Comparison of ENCODE assay signal across 21 cellular contexts in the genomic region with DNA sequence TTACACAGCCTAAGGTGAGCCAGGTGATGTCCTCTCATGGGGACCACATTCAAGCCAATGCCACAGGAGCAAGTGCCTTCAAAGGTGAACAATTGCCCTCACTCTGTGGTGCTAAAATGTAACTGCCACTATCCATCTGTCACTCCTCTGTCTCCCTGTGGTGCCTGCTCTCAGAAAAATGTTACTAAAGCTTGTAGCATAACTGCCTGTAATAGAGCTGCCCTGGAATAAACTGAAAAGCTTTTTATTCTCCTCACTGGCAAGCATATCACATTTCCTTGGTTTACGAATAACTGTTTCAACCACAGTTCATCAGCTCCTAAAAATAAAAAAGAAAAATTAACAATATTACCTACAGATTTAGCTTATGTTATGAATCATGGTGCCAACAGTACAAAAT.
"Had no signal": no experiment of that assay in that cellular context is flagged by ENCODE, and none has a peak within 500 bp of the region (broad histone marks: within the 10 kb centered on the region; RNA-seq: fewer than 3 reads in every experiment).

No MANE protein-coding gene starts in this region.

- H3K4me3 ChIP-seq: heart left ventricle, left ventricle myocardium inferior, sigmoid colon, thyroid gland had no signal

- H3K27ac Mint-ChIP-seq: activated CD4-positive, alpha-beta T cell treated with anti-CD3 and anti-CD28 coated beads, Interleukin-2, amount 10 ng/mL, durations not matched to agents 24 days and 14 days; activated CD8-positive, alpha-beta T cell treated with anti-CD3 and anti-CD28 coated beads, Interleukin-2, amount 10 ng/mL, durations not matched to agents 7 days and 5 days; activated naive CD4-positive, alpha-beta T cell treated with anti-CD3 and anti-CD28 coated beads for 36 hours; activated T-cell treated with anti-CD3 and anti-CD28 coated beads, Interleukin-2, amount 50 U/mL, for 24 hours; naive thymus-derived CD4-positive, alpha-beta T cell; T-cell had no signal

- H3K9me3 ChIP-seq: heart left ventricle, left ventricle myocardium inferior, neutrophil, sigmoid colon, thyroid gland had no signal

- H3K27ac ChIP-seq: heart left ventricle, left ventricle myocardium inferior, neutrophil, sigmoid colon, thyroid gland had no signal

- H3K36me3 Mint-ChIP-seq: naive thymus-derived CD4-positive, alpha-beta T cell; T-cell had no signal

- H3K4me1 ChIP-seq: heart left ventricle, left ventricle myocardium inferior, sigmoid colon, thyroid gland had no signal

- DNase-seq: activated CD4-positive, alpha-beta T cell treated with anti-CD3 and anti-CD28 coated beads, Interleukin-2, amount 10 ng/mL, durations not matched to agents 24 days and 14 days; activated CD4-positive, CD25-positive, alpha-beta regulatory T cell; activated CD8-positive, alpha-beta T cell treated with anti-CD3 and anti-CD28 coated beads, Interleukin-2, amount 10 ng/mL, durations not matched to agents 7 days and 5 days; activated naive CD4-positive, alpha-beta T cell treated with anti-CD3 and anti-CD28 coated beads for 36 hours; activated T-cell treated with anti-CD3 and anti-CD28 coated beads, Interleukin-2, amount 50 U/mL, for 24 hours; cortex of kidney; erythroblast; heart left ventricle; kidney; left ventricle myocardium inferior; mammary epithelial cell; naive thymus-derived CD4-positive, alpha-beta T cell; sigmoid colon; stimulated activated CD4-positive, alpha-beta T cell treated with anti-CD3 and anti-CD28 coated beads, Interleukin-12 subunit alpha, Interleukin-12 subunit beta, amount 100 ng/mL, for 4 hours; stimulated activated CD4-positive, alpha-beta T cell treated with anti-CD3 and anti-CD28 coated beads, Interleukin-1b, Interleukin-23, amount 100 ng/mL, for 48 hours; stimulated activated naive CD4-positive, alpha-beta T cell treated with Interleukin-2 at 50 U/mL for 16 hours; T-cell; T-helper 9 cell; thyroid gland had no signal

- ATAC-seq: activated CD8-positive, alpha-beta T cell treated with anti-CD3 and anti-CD28 coated beads, Interleukin-2, amount 10 ng/mL, durations not matched to agents 7 days and 5 days; heart left ventricle; naive thymus-derived CD4-positive, alpha-beta T cell; T-cell had no signal

- H3K9me3 Mint-ChIP-seq: activated CD4-positive, alpha-beta T cell treated with anti-CD3 and anti-CD28 coated beads, Interleukin-2, amount 10 ng/mL, durations not matched to agents 24 days and 14 days; activated naive CD4-positive, alpha-beta T cell treated with anti-CD3 and anti-CD28 coated beads for 36 hours; activated T-cell treated with anti-CD3 and anti-CD28 coated beads, Interleukin-2, amount 50 U/mL, for 24 hours; central memory CD8-positive, alpha-beta T cell; naive thymus-derived CD4-positive, alpha-beta T cell; T-cell had no signal

- H3K4me3 Mint-ChIP-seq: activated CD4-positive, alpha-beta T cell treated with anti-CD3 and anti-CD28 coated beads, Interleukin-2, amount 10 ng/mL, durations not matched to agents 24 days and 14 days; activated CD8-positive, alpha-beta T cell treated with anti-CD3 and anti-CD28 coated beads, Interleukin-2, amount 10 ng/mL, durations not matched to agents 7 days and 5 days; activated naive CD4-positive, alpha-beta T cell treated with anti-CD3 and anti-CD28 coated beads for 36 hours; activated T-cell treated with anti-CD3 and anti-CD28 coated beads, Interleukin-2, amount 50 U/mL, for 24 hours; central memory CD8-positive, alpha-beta T cell; naive thymus-derived CD4-positive, alpha-beta T cell; T-cell had no signal

- H3K27me3 Mint-ChIP-seq: activated T-cell treated with anti-CD3 and anti-CD28 coated beads, Interleukin-2, amount 50 U/mL, for 24 hours; central memory CD8-positive, alpha-beta T cell had no signal

- H3K36me3 ChIP-seq: heart left ventricle, left ventricle myocardium inferior, neutrophil, sigmoid colon, thyroid gland had no signal

- H3K4me1 Mint-ChIP-seq: activated CD4-positive, alpha-beta T cell treated with anti-CD3 and anti-CD28 coated beads, Interleukin-2, amount 10 ng/mL, durations not matched to agents 24 days and 14 days; central memory CD8-positive, alpha-beta T cell; naive thymus-derived CD4-positive, alpha-beta T cell; T-cell had no signal

- H3K27me3 ChIP-seq: heart left ventricle, neutrophil, sigmoid colon, thyroid gland had no signal
